Comparison of ENCODE assay signal across 3 cellular contexts in genomic region chr14:103026196-103026595, GRCh38. TPM values are rescaled to one million over a fixed set of nuclear protein-coding genes. Genes with fewer than 3 reads are reported as not detected.
"Had no signal": no experiment of that assay in that cellular context is flagged by ENCODE, and none has a peak within 500 bp of the region (broad histone marks: within the 10 kb centered on the region; RNA-seq: fewer than 3 reads in every experiment).

No MANE protein-coding gene starts in this region.

RNA-seq across cellular contexts. Expression of gene LBHD2, which starts 57.8 kb away (rescaled TPM):
- total RNA-seq: HT-29, LHCN-M2, NCI-H460 had no signal
